ENCODE assay signal across 1 cellular context in the genomic region with DNA sequence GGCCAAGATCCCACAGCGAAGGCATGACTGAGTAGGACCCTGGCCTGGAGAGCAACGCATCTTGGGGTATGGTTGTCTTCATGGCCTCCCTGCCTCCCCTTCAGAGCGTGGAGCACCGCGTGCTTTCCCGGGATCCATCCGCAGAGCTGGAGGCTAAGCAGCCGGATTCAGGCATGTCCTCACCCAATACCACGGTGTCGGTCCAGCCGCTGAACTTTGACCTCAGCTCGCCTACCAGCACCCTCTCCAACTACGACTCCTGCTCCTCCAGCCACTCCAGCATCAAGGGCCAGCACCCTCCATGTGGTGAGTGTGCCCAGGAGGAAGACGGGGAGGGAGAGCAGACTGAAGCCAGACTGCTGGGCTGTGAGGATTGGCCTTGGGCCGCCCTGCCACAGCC.
TF ChIP-seq lines count a peak whose summit lies in the region.

No MANE protein-coding gene starts in this region.

TF ChIP-seq in K562, 482 proteins besides CTCF, POLR2A, EP300 and RAD21:
- TF ChIP-seq NR2C2 (CRISPR knock-in tag; IDR thresholded peaks at IDR 0.05) (peak; percentile 54; the same call in 1 of the 2 replicates), NR2C2 (tag; IDR thresholded peaks at IDR 0.05) (no peak), NR2C1 (IDR thresholded peaks at IDR 0.05) (no peak), NR2C1 (tag; IDR thresholded peaks at IDR 0.05) (0 out of 2 replicates have a peak, but pooled peaks have one; percentile 29), RBM39 (optimal IDR thresholded peaks at IDR 0.05; ENCODE audit: low read depth, low read length) (no peak)
